35 cellular contexts compared by ENCODE assay signal in genomic region chr4:169384741-169385140, GRCh38.
"Had no signal": no experiment of that assay in that cellular context is flagged by ENCODE, and none has a peak within 500 bp of the region (broad histone marks: within the 10 kb centered on the region; RNA-seq: fewer than 3 reads in every experiment).

No MANE protein-coding gene starts in this region.

- H2AFZ ChIP-seq: PC-9 had no signal

- H3K36me3 ChIP-seq: brain microvascular endothelial cell, SJSA1 had no signal

- H3K27ac ChIP-seq: PC-9, VCaP had no signal

- H3K4me2 ChIP-seq: PC-9 had no signal

- H3K27me3 ChIP-seq: brain microvascular endothelial cell, SJSA1 had no signal

- DNase-seq: activated B cell treated with CpG ODN at 0.5 μM for 24 hours; activated CD4-positive, alpha-beta memory T cell treated with anti-CD3 and anti-CD28 coated beads, Interleukin-2, amount 10 ng/mL, durations not matched to agents 7 days and 5 days; activated CD4-positive, alpha-beta T cell treated with anti-CD3 and anti-CD28 coated beads for 48 hours; activated CD4-positive, CD25-positive, alpha-beta regulatory T cell treated with anti-CD3 and anti-CD28 coated beads, Interleukin-2, amount 50 U/mL, for 72 hours; activated CD8-positive, alpha-beta memory T cell treated with anti-CD3 and anti-CD28 coated beads for 24 hours; activated CD8-positive, alpha-beta memory T cell treated with anti-CD3 and anti-CD28 coated beads, Interleukin-2, amount 10 ng/mL, durations not matched to agents 7 days and 5 days; activated CD8-positive, alpha-beta memory T cell treated with anti-CD3 and anti-CD28 coated beads, Interleukin-2, amount 50 U/mL, for 48 hours; activated effector memory CD4-positive, alpha-beta T cell treated with Interleukin-2 at 50 U/mL for 16 hours; activated naive CD4-positive, alpha-beta T cell treated with anti-CD3 and anti-CD28 coated beads, Interleukin-2, amount 10 ng/mL, durations not matched to agents 7 days and 5 days; activated naive CD8-positive, alpha-beta T cell treated with anti-CD3 and anti-CD28 coated beads, Interleukin-2, amount 50 U/mL, for 24 hours; activated T-cell treated with anti-CD3 and anti-CD28 coated beads, Interleukin-2, amount 50 U/mL, for 48 hours; anterior cingulate cortex; brain microvascular endothelial cell; central memory CD4-positive, alpha-beta T cell; KG1; MM.1S; MV-4-11; NCI-H1092; NCI-H1436 treated with DMSO at 0.1 percent for 48 hours; NCI-H187; NCI-H2081; NCI-H2171 treated with DMSO at 0.1 percent for 48 hours; NCI-H2227 treated with DMSO at 0.1 percent for 48 hours; NCI-H446 treated with DMSO at 0.1 percent for 48 hours; NCI-H524 treated with DMSO at 0.1 percent for 48 hours; NCI-H748 treated with DMSO at 0.1 percent for 48 hours; NK-92 treated with Interleukin-12 subunit alpha and Interleukin-12 subunit beta, amount 100 ng/mL, for 24 hours; PC-9; SHP77; SW 1271; T-helper 1 cell; T-helper 2 cell; T-helper 9 cell had no signal

- H3K4me3 ChIP-seq: PC-9, SJSA1 had no signal

- ATAC-seq: activated CD8-positive, alpha-beta memory T cell treated with anti-CD3 and anti-CD28 coated beads, Interleukin-2, amount 10 ng/mL, durations not matched to agents 7 days and 5 days; activated naive CD8-positive, alpha-beta T cell treated with anti-CD3 and anti-CD28 coated beads, Interleukin-2, amount 50 U/mL, for 24 hours had no signal
